35 cellular contexts compared by ENCODE assay signal in genomic region chr6:106046854-106047200, GRCh38.
"Had no signal": no experiment of that assay in that cellular context is flagged by ENCODE, and none has a peak within 500 bp of the region (broad histone marks: within the 10 kb centered on the region; RNA-seq: fewer than 3 reads in every experiment).

No MANE protein-coding gene starts in this region.

- H3K27me3 Mint-ChIP-seq: activated CD4-positive, alpha-beta memory T cell treated with anti-CD3 and anti-CD28 coated beads for 36 hours; activated CD8-positive, alpha-beta memory T cell treated with anti-CD3 and anti-CD28 coated beads, Interleukin-2, amount 10 ng/mL, durations not matched to agents 7 days and 5 days had no signal

- H3K27ac Mint-ChIP-seq: activated CD4-positive, alpha-beta memory T cell treated with anti-CD3 and anti-CD28 coated beads for 36 hours; activated CD4-positive, alpha-beta T cell treated with anti-CD3 and anti-CD28 coated beads for 36 hours; activated CD4-positive, alpha-beta T cell treated with anti-CD3 and anti-CD28 coated beads, Interleukin-2, amount 10 ng/mL, durations not matched to agents 24 days and 14 days; activated CD8-positive, alpha-beta memory T cell treated with anti-CD3 and anti-CD28 coated beads, Interleukin-2, amount 10 ng/mL, durations not matched to agents 7 days and 5 days; activated CD8-positive, alpha-beta T cell treated with anti-CD3 and anti-CD28 coated beads, Interleukin-2, amount 10 ng/mL, durations not matched to agents 7 days and 5 days; activated naive CD4-positive, alpha-beta T cell treated with anti-CD3 and anti-CD28 coated beads for 36 hours; activated naive CD8-positive, alpha-beta T cell treated with anti-CD3 and anti-CD28 coated beads, Interleukin-2, amount 10 ng/mL, durations not matched to agents 7 days and 5 days; activated T-helper 1 cell treated with anti-CD3 and anti-CD28 coated beads, Interleukin-12 subunit alpha, Interleukin-12 subunit beta, Interleukin-2, Interleukin-4 antibody, amounts not matched to agents 30 ng/mL and 10 ng/mL and 1 ng/mL, durations not matched to agents 14 hours and 24 hours and 36 hours; activated T-helper 2 cell treated with anti-CD3 and anti-CD28 coated beads, Interferon-gamma antibody, Interleukin-2, Interleukin-4, amounts not matched to agents 10 μg/mL and 5 μg/mL and 100 μg/mL, durations not matched to agents 14 hours and 24 hours and 36 hours; T-helper 17 cell; T-helper 2 cell treated with Interferon-gamma antibody and Interleukin-4, amounts not matched to agents 5 μg/mL and 100 μg/mL, for 36 hours had no signal

- H3K4me1 Mint-ChIP-seq: activated CD4-positive, alpha-beta T cell treated with anti-CD3 and anti-CD28 coated beads for 36 hours had no signal

- H3K9me3 ChIP-seq: ascending aorta, breast epithelium, colonic mucosa, esophagus muscularis mucosa, gastrocnemius medialis, heart right ventricle had no signal

- ATAC-seq: activated CD4-positive, alpha-beta T cell treated with anti-CD3 and anti-CD28 coated beads for 36 hours; activated CD8-positive, alpha-beta memory T cell treated with anti-CD3 and anti-CD28 coated beads, Interleukin-2, amount 10 ng/mL, durations not matched to agents 7 days and 5 days; activated CD8-positive, alpha-beta T cell treated with anti-CD3 and anti-CD28 coated beads, Interleukin-2, amount 10 ng/mL, durations not matched to agents 7 days and 5 days; activated naive CD4-positive, alpha-beta T cell treated with anti-CD3 and anti-CD28 coated beads, Interleukin-2, amount 50 U/mL, for 72 hours; foreskin keratinocyte; gastrocnemius medialis; heart right ventricle; T-helper 17 cell had no signal

- H3K9me3 Mint-ChIP-seq: activated CD4-positive, alpha-beta memory T cell treated with anti-CD3 and anti-CD28 coated beads for 36 hours; activated CD4-positive, alpha-beta T cell treated with anti-CD3 and anti-CD28 coated beads, Interleukin-2, amount 10 ng/mL, durations not matched to agents 24 days and 14 days; activated naive CD4-positive, alpha-beta T cell treated with anti-CD3 and anti-CD28 coated beads for 36 hours; activated naive CD4-positive, alpha-beta T cell treated with anti-CD3 and anti-CD28 coated beads, Interleukin-2, amount 50 U/mL, for 72 hours; activated naive CD8-positive, alpha-beta T cell treated with anti-CD3 and anti-CD28 coated beads, Interleukin-2, amount 10 ng/mL, durations not matched to agents 7 days and 5 days; activated T-helper 1 cell treated with anti-CD3 and anti-CD28 coated beads, Interleukin-12 subunit alpha, Interleukin-12 subunit beta, Interleukin-2, Interleukin-4 antibody, amounts not matched to agents 30 ng/mL and 10 ng/mL and 1 ng/mL, durations not matched to agents 14 hours and 24 hours and 36 hours; activated T-helper 2 cell treated with anti-CD3 and anti-CD28 coated beads, Interferon-gamma antibody, Interleukin-2, Interleukin-4, amounts not matched to agents 10 μg/mL and 5 μg/mL and 100 μg/mL, durations not matched to agents 14 hours and 24 hours and 36 hours; brain; T-helper 2 cell treated with Interferon-gamma antibody and Interleukin-4, amounts not matched to agents 5 μg/mL and 100 μg/mL, for 36 hours had no signal

- H3K4me3 Mint-ChIP-seq: activated CD4-positive, alpha-beta memory T cell treated with anti-CD3 and anti-CD28 coated beads for 36 hours; activated CD4-positive, alpha-beta T cell treated with anti-CD3 and anti-CD28 coated beads for 36 hours; activated CD4-positive, alpha-beta T cell treated with anti-CD3 and anti-CD28 coated beads, Interleukin-2, amount 10 ng/mL, durations not matched to agents 24 days and 14 days; activated CD8-positive, alpha-beta memory T cell treated with anti-CD3 and anti-CD28 coated beads, Interleukin-2, amount 10 ng/mL, durations not matched to agents 7 days and 5 days; activated CD8-positive, alpha-beta T cell treated with anti-CD3 and anti-CD28 coated beads, Interleukin-2, amount 10 ng/mL, durations not matched to agents 7 days and 5 days; activated naive CD4-positive, alpha-beta T cell treated with anti-CD3 and anti-CD28 coated beads for 36 hours; activated naive CD8-positive, alpha-beta T cell treated with anti-CD3 and anti-CD28 coated beads, Interleukin-2, amount 10 ng/mL, durations not matched to agents 7 days and 5 days; activated T-helper 1 cell treated with anti-CD3 and anti-CD28 coated beads, Interleukin-12 subunit alpha, Interleukin-12 subunit beta, Interleukin-2, Interleukin-4 antibody, amounts not matched to agents 30 ng/mL and 10 ng/mL and 1 ng/mL, durations not matched to agents 14 hours and 24 hours and 36 hours; T-helper 17 cell; T-helper 2 cell treated with Interferon-gamma antibody and Interleukin-4, amounts not matched to agents 5 μg/mL and 100 μg/mL, for 36 hours had no signal

- DNase-seq: activated CD4-positive, alpha-beta memory T cell treated with anti-CD3 and anti-CD28 coated beads for 36 hours; activated CD4-positive, alpha-beta T cell treated with anti-CD3 and anti-CD28 coated beads for 36 hours; activated CD4-positive, alpha-beta T cell treated with anti-CD3 and anti-CD28 coated beads, Interleukin-2, amount 10 ng/mL, durations not matched to agents 24 days and 14 days; activated CD4-positive, CD25-positive, alpha-beta regulatory T cell; activated CD4-positive, CD25-positive, alpha-beta regulatory T cell treated with anti-CD3 and anti-CD28 coated beads, Interleukin-2, amount 50 U/mL, for 72 hours; activated CD8-positive, alpha-beta memory T cell treated with anti-CD3 and anti-CD28 coated beads, Interleukin-2, amount 10 ng/mL, durations not matched to agents 7 days and 5 days; activated CD8-positive, alpha-beta memory T cell treated with anti-CD3 and anti-CD28 coated beads, Interleukin-2, amount 50 U/mL, for 4 hours; activated CD8-positive, alpha-beta T cell treated with anti-CD3 and anti-CD28 coated beads, Interleukin-2, amount 10 ng/mL, durations not matched to agents 7 days and 5 days; activated effector memory CD4-positive, alpha-beta T cell treated with anti-CD3 and anti-CD28 coated beads, Interleukin-2, amount 50 U/mL, for 16 hours; activated naive CD4-positive, alpha-beta T cell treated with anti-CD3 and anti-CD28 coated beads for 36 hours; activated naive CD8-positive, alpha-beta T cell treated with anti-CD3 and anti-CD28 coated beads, Interleukin-2, amount 10 ng/mL, durations not matched to agents 7 days and 5 days; activated T-cell treated with anti-CD3 and anti-CD28 coated beads, Interleukin-2, amount 50 U/mL, for 1 hour; activated T-cell treated with anti-CD3 and anti-CD28 coated beads, Interleukin-2, amount 50 U/mL, for 48 hours; central memory CD4-positive, alpha-beta T cell; cerebellar nuclear complex; colonic mucosa; dorsolateral prefrontal cortex; effector memory CD4-positive, alpha-beta T cell; erythroblast; foreskin keratinocyte; gastrocnemius medialis; glutamatergic neuron; heart right ventricle; T-helper 1 cell; T-helper 17 cell; T1000 had no signal

- H3K4me3 ChIP-seq: ascending aorta, breast epithelium, cardiac muscle cell, colonic mucosa, dorsolateral prefrontal cortex, esophagus muscularis mucosa, gastrocnemius medialis, heart right ventricle had no signal

- H3K36me3 Mint-ChIP-seq: activated CD4-positive, alpha-beta memory T cell treated with anti-CD3 and anti-CD28 coated beads for 36 hours; activated naive CD4-positive, alpha-beta T cell treated with anti-CD3 and anti-CD28 coated beads, Interleukin-2, amount 50 U/mL, for 72 hours; brain had no signal

- H3K27ac ChIP-seq: ascending aorta, breast epithelium, cardiac muscle cell, colonic mucosa, dorsolateral prefrontal cortex, esophagus muscularis mucosa, foreskin keratinocyte, gastrocnemius medialis, heart right ventricle had no signal

- H3K36me3 ChIP-seq: ascending aorta, breast epithelium, cardiac muscle cell, colonic mucosa, esophagus muscularis mucosa, gastrocnemius medialis, heart right ventricle had no signal

- H3K4me1 ChIP-seq: ascending aorta, breast epithelium, colonic mucosa, esophagus muscularis mucosa, foreskin keratinocyte, gastrocnemius medialis, heart right ventricle had no signal

- H3K27me3 ChIP-seq: ascending aorta, breast epithelium, colonic mucosa, esophagus muscularis mucosa, foreskin keratinocyte, gastrocnemius medialis had no signal
